In the genomic region with DNA sequence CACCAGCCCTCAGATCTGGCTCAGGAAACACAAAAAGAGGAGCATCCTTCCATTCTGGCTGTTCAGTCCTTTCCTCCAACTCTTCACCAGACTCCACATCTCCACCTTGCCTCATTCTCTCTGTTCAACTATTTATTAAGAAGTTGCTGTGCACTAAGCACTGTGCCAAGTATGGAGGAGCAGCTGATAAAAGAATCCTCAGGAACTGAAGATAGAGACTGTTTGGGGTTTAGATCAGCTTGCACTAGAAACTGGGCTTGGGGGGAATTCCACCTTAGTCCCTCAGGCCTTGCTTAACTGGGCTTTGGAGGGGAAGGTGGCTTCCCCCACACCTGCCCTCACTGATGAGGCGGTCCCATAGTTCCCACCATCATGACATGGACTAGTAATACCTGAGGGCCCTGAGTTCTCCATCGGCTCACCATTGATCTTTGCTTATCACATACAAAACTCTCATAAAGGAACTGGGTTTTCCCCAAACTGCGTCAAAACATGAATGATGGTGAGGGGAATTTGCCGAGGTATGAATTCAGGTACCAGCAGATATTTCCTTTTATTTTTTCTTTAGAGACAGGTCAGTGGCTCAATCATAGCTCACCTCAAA, we compare ENCODE assay signal across 11 cellular contexts. TPM values are rescaled to one million over a fixed set of nuclear protein-coding genes. Genes with fewer than 3 reads are reported as not detected.
DNase-seq lines count a peak whose midpoint lies in the region; ATAC-seq and TF ChIP-seq lines count a peak whose summit lies in the region.
"Had no signal": no experiment of that assay in that cellular context is flagged by ENCODE, and none has a peak within 500 bp of the region (broad histone marks: within the 10 kb centered on the region; RNA-seq: fewer than 3 reads in every experiment).

No MANE protein-coding gene starts in this region.

- peak overlapping the region; percentile 80 for H3K27ac Mint-ChIP-seq in activated T-cell treated with anti-CD3 and anti-CD28 coated beads, Interleukin-2, amount 50 U/mL, for 24 hours
- H3K27ac Mint-ChIP-seq in memory B cell, result peak overlapping the region; percentile 65
- H3K27ac Mint-ChIP-seq: brain had no signal

- H3K36me3 ChIP-seq in lower lobe of right lung, result no peaks in the 10 kb centered on the region
- H3K36me3 ChIP-seq: upper lobe of left lung had no signal

- H3K27me3 Mint-ChIP-seq in activated T-cell treated with anti-CD3 and anti-CD28 coated beads, Interleukin-2, amount 50 U/mL, for 24 hours, result no peaks in the 10 kb centered on the region
- H3K27me3 Mint-ChIP-seq in memory B cell, result peaks cover 2% of the 10 kb centered on the region

- H3K4me1 Mint-ChIP-seq in activated T-cell treated with anti-CD3 and anti-CD28 coated beads, Interleukin-2, amount 50 U/mL, for 24 hours (ENCODE audit: low read depth), result peaks cover 46% of the 10 kb centered on the region
- H3K4me1 Mint-ChIP-seq in memory B cell, result no peaks in the 10 kb centered on the region
- H3K4me1 Mint-ChIP-seq: brain had no signal

- H3K4me1 ChIP-seq in lower lobe of right lung, result no peaks in the 10 kb centered on the region
- H3K4me1 ChIP-seq: upper lobe of left lung had no signal

- H3K36me3 Mint-ChIP-seq in activated T-cell treated with anti-CD3 and anti-CD28 coated beads, Interleukin-2, amount 50 U/mL, for 24 hours (ENCODE audit: low read depth), result no peaks in the 10 kb centered on the region
- no peaks in the 10 kb centered on the region for H3K36me3 Mint-ChIP-seq in memory B cell
- H3K36me3 Mint-ChIP-seq: brain had no signal

- ATAC-seq in GM21576 (IDR thresholded peaks at IDR 0.05; ENCODE audit: unreplicated experiment) (peak; percentile 55), HG03457 (IDR thresholded peaks at IDR 0.05; ENCODE audit: unreplicated experiment) (peak; percentile 83), memory B cell (ENCODE audit: low read depth) (peak; percentile 89), lower lobe of right lung (no peak)

- intact Hi-C loops in lower lobe of right lung (cut with DNase I), result no loop called here

- H3K4me3 ChIP-seq in lower lobe of right lung, result no peak overlapping the region
- H3K4me3 ChIP-seq: upper lobe of left lung had no signal

- TF ChIP-seq CTCF in lower lobe of right lung (IDR thresholded peaks at IDR 0.05), result no peak

- H3K9me3 ChIP-seq in lower lobe of right lung, result no peaks in the 10 kb centered on the region
- H3K9me3 ChIP-seq: upper lobe of left lung had no signal

- H3K27me3 ChIP-seq in lower lobe of right lung (ENCODE audit: low read depth), result no peaks in the 10 kb centered on the region
- H3K27me3 ChIP-seq: upper lobe of left lung had no signal

- DNase-seq in activated T-cell treated with anti-CD3 and anti-CD28 coated beads, Interleukin-2, amount 50 U/mL, for 24 hours, result no peak
- DNase-seq in activated T-cell treated with anti-CD3 and anti-CD28 coated beads, Interleukin-2, amount 50 U/mL, for 1 hour, result no peak
- DNase-seq in memory B cell (ENCODE audit: low spot score in 2 of 2) (peak in 1 of 2 donors; percentile 12), lower lobe of right lung (no peak), NCI-H1048 (lab: John Stamatoyannopoulos, UW) (no peak), SKM-1 treated with dmso at 0.1 percent for 144 hours (lab: John Stamatoyannopoulos, UW; ENCODE audit: unreplicated experiment) (no peak)
- DNase-seq: mesendoderm, upper lobe of left lung had no signal

- H3K9me3 Mint-ChIP-seq in activated T-cell treated with anti-CD3 and anti-CD28 coated beads, Interleukin-2, amount 50 U/mL, for 24 hours, result no peaks in the 10 kb centered on the region
- H3K9me3 Mint-ChIP-seq in memory B cell, result no peaks in the 10 kb centered on the region
- H3K9me3 Mint-ChIP-seq: brain had no signal

- H3K27ac ChIP-seq in lower lobe of right lung, result no peak overlapping the region
- H3K27ac ChIP-seq: upper lobe of left lung had no signal

- no peak overlapping the region for H3K4me3 Mint-ChIP-seq in activated T-cell treated with anti-CD3 and anti-CD28 coated beads, Interleukin-2, amount 50 U/mL, for 24 hours
- H3K4me3 Mint-ChIP-seq in memory B cell, result no peak overlapping the region
- H3K4me3 Mint-ChIP-seq: brain had no signal

RNA-seq across cellular contexts. Expression of gene CCR8, which starts 1.7 kb away (rescaled TPM):
- not detected for total RNA-seq in lower lobe of right lung
- total RNA-seq: upper lobe of left lung had no signal

RNA-seq across cellular contexts. Expression of gene CX3CR1, which starts 48.0 kb away (rescaled TPM):
- 14.1 TPM for total RNA-seq in lower lobe of right lung

RNA-seq across cellular contexts. Expression of gene SLC25A38, which starts 55.3 kb away (rescaled TPM):
- total RNA-seq in lower lobe of right lung, result 28.4 TPM

Comparison
In these comparisons a context has a peak if more than half of its experiments do, and no peak if none do; other contexts are left out.
1. ATAC-seq: peak in GM21576 (single experiment), HG03457 (single experiment) and memory B cell (single experiment); none in lower lobe of right lung (0 of 2).